10 cellular contexts compared by ENCODE assay signal in genomic region chr3:100634493-100635272, GRCh38. TPM values are rescaled to one million over a fixed set of nuclear protein-coding genes. Genes with fewer than 3 reads are reported as not detected.
A peak's percentile ranks its signal among the peaks of the same experiment; 100 is the strongest.
DNase-seq lines count a peak whose midpoint lies in the region; ATAC-seq, FAIRE-seq and TF ChIP-seq lines count a peak whose summit lies in the region.
"Had no signal": no experiment of that assay in that cellular context is flagged by ENCODE, and none has a peak within 500 bp of the region (broad histone marks: within the 10 kb centered on the region; RNA-seq: fewer than 3 reads in every experiment).

No MANE protein-coding gene starts in this region.

- H3K4me1 Mint-ChIP-seq in memory B cell, result peaks cover 2% of the 10 kb centered on the region

- TF ChIP-seq POLR2A in H54 (IDR thresholded peaks at IDR 0.05; ENCODE audit: low read depth, low read length), result no peak

- no peak overlapping the region for H3K9ac ChIP-seq in MM.1S (ENCODE audit: low read length)

- no peak for FAIRE-seq in H54 (lab: Jason Lieb, UNC)

- no peaks in the 10 kb centered on the region for H3K36me3 ChIP-seq in MM.1S (replicated peaks; ENCODE audit: insufficient read depth, low read length)
- H3K36me3 ChIP-seq in osteoblast (ENCODE audit: insufficient read depth, low read length), result no peaks in the 10 kb centered on the region

- H3K4me3 Mint-ChIP-seq in memory B cell, result no peak overlapping the region
- H3K4me3 Mint-ChIP-seq: CD8-positive, alpha-beta memory T cell; naive thymus-derived CD8-positive, alpha-beta T cell had no signal

- no peaks in the 10 kb centered on the region for H3K27me3 ChIP-seq in MM.1S (replicated peaks; ENCODE audit: insufficient read depth, low read length)
- H3K27me3 ChIP-seq in osteoblast (ENCODE audit: insufficient read depth, low read length), result peaks cover 16% of the 10 kb centered on the region

- H3K9me3 Mint-ChIP-seq in activated naive CD4-positive, alpha-beta T cell treated with anti-CD3 and anti-CD28 coated beads, Interleukin-2, amount 50 U/mL, for 72 hours, result no peaks in the 10 kb centered on the region
- no peaks in the 10 kb centered on the region for H3K9me3 Mint-ChIP-seq in memory B cell
- H3K9me3 Mint-ChIP-seq: CD8-positive, alpha-beta memory T cell; naive thymus-derived CD8-positive, alpha-beta T cell had no signal

- peaks cover 9% of the 10 kb centered on the region for H3K27me3 Mint-ChIP-seq in memory B cell

- TF ChIP-seq CTCF in MM.1S (IDR thresholded peaks at IDR 0.05; ENCODE audit: low read length) (peak; percentile 28), osteoblast (IDR thresholded peaks at IDR 0.05; ENCODE audit: extremely low read depth, low read depth, low read length) (no peak)

- H3K4me1 ChIP-seq in MM.1S (ENCODE audit: low read length) (0 out of 2 replicates have a peak, but pooled peaks cover 5% of the 10 kb centered on the region), osteoblast (ENCODE audit: insufficient read depth, low read length) (no peaks in the 10 kb centered on the region)

- H3K27ac Mint-ChIP-seq in activated naive CD4-positive, alpha-beta T cell treated with anti-CD3 and anti-CD28 coated beads, Interleukin-2, amount 50 U/mL, for 72 hours, result no peak overlapping the region
- no peak overlapping the region for H3K27ac Mint-ChIP-seq in memory B cell
- H3K27ac Mint-ChIP-seq: CD8-positive, alpha-beta memory T cell; naive thymus-derived CD8-positive, alpha-beta T cell had no signal

- H3K4me3 ChIP-seq in MM.1S (ENCODE audit: low read length) (no peak overlapping the region), osteoblast (ENCODE audit: insufficient read depth, low read length) (no peak overlapping the region)

- no peaks in the 10 kb centered on the region for H3K9me3 ChIP-seq in MM.1S (replicated peaks; ENCODE audit: insufficient read depth, low read length)
- no peaks in the 10 kb centered on the region for H3K9me3 ChIP-seq in osteoblast (ENCODE audit: low read depth, low read length)

- H2AFZ ChIP-seq in MM.1S (ENCODE audit: low read length) (no peak overlapping the region), osteoblast (ENCODE audit: low read length) (no peak overlapping the region)

- DNase-seq in activated T-cell treated with anti-CD3 and anti-CD28 coated beads for 48 hours (ENCODE audit: low read depth) (peak; percentile 6), MM.1S (peak; percentile 44), memory B cell (ENCODE audit: low spot score in 2 of 2) (peak; percentile 11 to 12), H54 (ENCODE audit: insufficient read length, low spot score) (no peak), osteoblast (ENCODE audit: insufficient read length, low spot score, missing footprints) (no peak)
- no peak for DNase-seq in activated T-cell treated with anti-CD3 and anti-CD28 coated beads, Interleukin-2, amount 50 U/mL, for 1 hour
- DNase-seq in activated naive CD4-positive, alpha-beta T cell treated with anti-CD3 and anti-CD28 coated beads, Interleukin-2, amount 50 U/mL, for 72 hours (ENCODE audit: low spot score in 2 of 2), result peak in 1 of 2 donors; percentile 58

- no peaks in the 10 kb centered on the region for H3F3A ChIP-seq in MM.1S (ENCODE audit: insufficient read depth, low read length)

- H4K20me1 ChIP-seq in MM.1S (ENCODE audit: insufficient read depth, low read length), result no peaks in the 10 kb centered on the region
- no peaks in the 10 kb centered on the region for H4K20me1 ChIP-seq in osteoblast (ENCODE audit: insufficient read depth, low read length)

- H3K4me2 ChIP-seq in MM.1S (ENCODE audit: low read depth, low read length) (no peak overlapping the region), osteoblast (ENCODE audit: insufficient read depth, low read length) (no peak overlapping the region)

- H3K27ac ChIP-seq in MM.1S (ENCODE audit: low read length) (no peak overlapping the region), osteoblast (ENCODE audit: low read depth, low read length) (no peak overlapping the region)

- H3K9me2 ChIP-seq in MM.1S (replicated peaks; ENCODE audit: insufficient read depth, low read length), result no peaks in the 10 kb centered on the region

- ATAC-seq in activated naive CD4-positive, alpha-beta T cell treated with anti-CD3 and anti-CD28 coated beads, Interleukin-2, amount 50 U/mL, for 72 hours, result peak; percentile 63 to 71
- ATAC-seq in memory B cell (ENCODE audit: low read depth), result peak; percentile 26
- ATAC-seq in HG02610 (IDR thresholded peaks at IDR 0.05; ENCODE audit: unreplicated experiment), result no peak
- ATAC-seq: naive thymus-derived CD8-positive, alpha-beta T cell had no signal

- no peaks in the 10 kb centered on the region for H3K79me2 ChIP-seq in MM.1S (ENCODE audit: low read length)
- H3K79me2 ChIP-seq in osteoblast (ENCODE audit: insufficient read depth, low read length), result no peaks in the 10 kb centered on the region

- no peaks in the 10 kb centered on the region for H3K36me3 Mint-ChIP-seq in activated naive CD4-positive, alpha-beta T cell treated with anti-CD3 and anti-CD28 coated beads, Interleukin-2, amount 50 U/mL, for 72 hours
- no peaks in the 10 kb centered on the region for H3K36me3 Mint-ChIP-seq in memory B cell
- H3K36me3 Mint-ChIP-seq: CD8-positive, alpha-beta memory T cell; naive thymus-derived CD8-positive, alpha-beta T cell had no signal

RNA-seq across cellular contexts. Expression of gene ADGRG7, which starts 25.3 kb away (rescaled TPM):
- total RNA-seq in activated naive CD4-positive, alpha-beta T cell treated with anti-CD3 and anti-CD28 coated beads, Interleukin-2, amount 50 U/mL, for 72 hours, result not detected
- total RNA-seq in osteoblast, result not detected in 2 replicates
- total RNA-seq: CD8-positive, alpha-beta memory T cell; naive thymus-derived CD8-positive, alpha-beta T cell had no signal

Comparison
In these comparisons a context has a peak if more than half of its experiments do, and no peak if none do; other contexts are left out.
1. DNase-seq: peak in activated T-cell treated with anti-CD3 and anti-CD28 coated beads for 48 hours (single experiment), MM.1S (single experiment) and memory B cell (2 of 2); none in activated T-cell treated with anti-CD3 and anti-CD28 coated beads, Interleukin-2, amount 50 U/mL, for 1 hour (single experiment), H54 (single experiment) and osteoblast (single experiment).